ENCODE assay signal across 8 cellular contexts in the genomic region with DNA sequence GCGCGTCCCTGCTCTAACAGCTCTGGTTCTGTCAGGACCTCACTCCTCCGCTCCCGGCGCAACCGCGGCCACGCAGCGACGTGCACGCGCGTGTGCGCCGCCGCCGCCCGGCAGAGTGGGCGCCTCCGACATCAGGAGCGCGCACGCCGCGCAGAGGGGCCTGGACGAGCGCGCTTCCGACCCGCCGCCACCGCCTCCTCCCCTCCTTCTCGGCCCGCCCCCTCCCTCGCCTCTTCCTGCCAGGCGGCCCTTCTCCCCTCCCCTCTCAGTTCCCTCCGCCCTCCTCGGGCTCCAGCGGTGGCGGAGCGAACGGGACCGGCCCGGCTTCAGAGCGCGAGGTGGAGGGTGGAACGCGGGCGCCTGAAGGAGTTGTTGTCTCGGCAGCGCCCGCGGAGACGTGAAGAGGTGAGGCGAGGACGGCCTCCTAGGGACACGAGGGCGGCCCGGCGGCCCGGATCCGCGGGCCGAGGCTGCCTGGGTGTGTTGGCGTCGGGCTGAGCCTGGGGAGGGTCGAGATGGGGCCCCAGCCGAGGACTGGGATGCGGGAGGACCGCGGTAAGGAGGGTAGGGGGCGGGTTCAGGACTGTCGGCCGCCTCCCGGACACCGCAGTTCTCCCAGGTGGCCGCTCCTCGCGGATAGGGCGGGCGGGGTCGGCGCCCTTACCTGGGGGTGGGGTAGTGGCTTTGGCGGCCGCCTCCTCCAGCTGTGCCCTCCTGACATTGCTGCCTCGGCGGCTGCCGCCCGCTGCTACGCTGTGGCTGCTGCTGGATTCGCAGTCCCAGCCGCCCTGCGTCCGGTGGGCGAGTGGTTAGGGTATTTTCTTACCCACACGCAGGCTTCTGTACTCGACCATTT. TPM values are rescaled to one million over a fixed set of nuclear protein-coding genes. Genes with fewer than 3 reads are reported as not detected.
DNase-seq lines count a peak whose midpoint lies in the region; ATAC-seq and TF ChIP-seq lines count a peak whose summit lies in the region.

A gene (plus strand): TSS at position 268 of the 856 bp plus-strand sequence.

- no peaks in the 10 kb centered on the region for H4K20me1 ChIP-seq in hepatocyte (ENCODE audit: insufficient read depth, poor library complexity, severe bottlenecking)

- peak within 1 kb of the TSS; percentile 92 for H3K4me2 ChIP-seq in hepatocyte

- intact Hi-C loops in aorta (cut with DNase I), result loop anchor here in 1 of 2 donors (5.0 kb wide), 1 partner anchor 137 kb away; a partner anchor contains a TSS

- H3K36me3 ChIP-seq in hepatocyte (replicated peaks; ENCODE audit: insufficient read depth, low read depth), result no peaks in the 10 kb centered on the region
- H3K36me3 ChIP-seq in aorta (ENCODE audit: control insufficient read depth in 1 of 2, insufficient read depth in 2 of 2, low read length in 1 of 2), result no peaks in the 10 kb centered on the region

- peak; percentile 71 for ATAC-seq in GM18511 (IDR thresholded peaks at IDR 0.05; ENCODE audit: unreplicated experiment)
- ATAC-seq in HG03025 (IDR thresholded peaks at IDR 0.05; ENCODE audit: low FRiP score, unreplicated experiment), result peak; percentile 62
- peak; percentile 99 for ATAC-seq in aorta (ENCODE audit: low FRiP score)

- H2AFZ ChIP-seq in hepatocyte, result peak within 1 kb of the TSS; percentile 87

- peak; percentile 96 for DNase-seq in NCI-H2081 (lab: John Stamatoyannopoulos, UW)
- DNase-seq in T1000 (lab: John Stamatoyannopoulos, UW), result peak; percentile 88
- peak; percentile 98 for DNase-seq in astrocyte of the hippocampus (ENCODE audit: low read depth, low spot score)
- peak; percentile 98 for DNase-seq in hepatocyte (ENCODE audit: low spot score)
- DNase-seq in renal cortical epithelial cell (ENCODE audit: low read depth), result peak; percentile 76
- peak; percentile 96 to 98 for DNase-seq in aorta

- peaks cover 7% of the 10 kb centered on the region for H3K4me1 ChIP-seq in hepatocyte (ENCODE audit: insufficient read depth)
- H3K4me1 ChIP-seq in aorta (ENCODE audit: control insufficient read depth in 1 of 2, insufficient read depth in 2 of 2, low read length in 2 of 2), result no peaks in the 10 kb centered on the region

- TF ChIP-seq CTCF in hepatocyte (IDR thresholded peaks at IDR 0.05; ENCODE audit: poor library complexity), result no peak

- H3K9me2 ChIP-seq in hepatocyte (replicated peaks; ENCODE audit: insufficient read depth), result no peaks in the 10 kb centered on the region

- H3K27ac ChIP-seq in hepatocyte (peak within 1 kb of the TSS; percentile 97), aorta (ENCODE audit: low read depth in 1 of 2, low read length in 2 of 2) (peak within 1 kb of the TSS in 1 of 2 donors; percentile 66)

- H3K9me3 ChIP-seq in hepatocyte (ENCODE audit: low read depth), result no peaks in the 10 kb centered on the region
- no peaks in the 10 kb centered on the region for H3K9me3 ChIP-seq in aorta (ENCODE audit: control insufficient read depth, low read length)

- 2% methylated on average over 62 of the region's 97 CpGs for WGBS in hepatocyte (ENCODE audit: low lambda C conversion rate, missing lambda C conversion rate)
- 0 to 1% methylated on average over 67 to 97 of the region's 97 CpGs for WGBS in aorta, 2 donors

- no peaks in the 10 kb centered on the region for H3K27me3 ChIP-seq in hepatocyte
- no peaks in the 10 kb centered on the region for H3K27me3 ChIP-seq in aorta (ENCODE audit: control insufficient read depth in 1 of 2, insufficient read depth in 2 of 2, low read length in 1 of 2)

- H3K79me2 ChIP-seq in hepatocyte, result peaks cover 37% of the 10 kb centered on the region

- H3K4me3 ChIP-seq in hepatocyte, result peak within 1 kb of the TSS; percentile 78
- H3K4me3 ChIP-seq in aorta (ENCODE audit: low read length in 2 of 2), result peak within 1 kb of the TSS; percentile 93 to 98

RNA-seq across cellular contexts. Expression of the gene that starts here (rescaled TPM):
- total RNA-seq in hepatocyte (41.8 and 42.0 TPM in 2 replicates), renal cortical epithelial cell (63.7 and 79.2 TPM in 2 replicates), aorta (10 to 100 TPM; 42.9 to 56.4 TPM)
- polyA plus RNA-seq in hepatocyte (15.0 and 15.5 TPM in 2 replicates), aorta (10 to 100 TPM; 14.8 to 33.9 TPM)
